In genomic region chr10:92969151-92969550, GRCh38 we compare ENCODE assay signal across 20 cellular contexts.
A peak's percentile ranks its signal among the peaks of the same experiment; 100 is the strongest.
DNase-seq lines count a peak whose midpoint lies in the region; ATAC-seq, FAIRE-seq and TF ChIP-seq lines count a peak whose summit lies in the region.
"Had no signal": no experiment of that assay in that cellular context is flagged by ENCODE, and none has a peak within 500 bp of the region (broad histone marks: within the 10 kb centered on the region; RNA-seq: fewer than 3 reads in every experiment).

No MANE protein-coding gene starts in this region.

- H3K79me2 ChIP-seq in K562 (ENCODE audit: control insufficient read depth, insufficient read depth, low read length), result peaks cover 5% of the 10 kb centered on the region; the same call in 1 of the 3 replicates

- H3K4me2 ChIP-seq in K562 (ENCODE audit: insufficient read depth, low read length), result no peak overlapping the region

- no peaks in the 10 kb centered on the region for H3K27me3 Mint-ChIP-seq in effector memory CD8-positive, alpha-beta T cell
- H3K27me3 Mint-ChIP-seq: CD4-positive, CD25-positive, alpha-beta regulatory T cell had no signal

- POLR2A ChIA-PET in K562 (lab: Yijun Ruan, JAX), result interaction anchor here (0.8 kb wide), 1 partner anchor 12 kb away, joined by 3 read pairs; no protein-coding TSS in a partner anchor

- H3K9ac ChIP-seq in K562 (ENCODE audit: insufficient read depth in 1 of 2, low read depth in 2 of 2, low read length in 2 of 2), result no peak overlapping the region

- no peaks in the 10 kb centered on the region for H3K9me3 Mint-ChIP-seq in effector memory CD8-positive, alpha-beta T cell

- no peaks in the 10 kb centered on the region for H3K9me1 ChIP-seq in K562 (ENCODE audit: control insufficient read depth, insufficient read depth, low read length)

- H3K4me3 Mint-ChIP-seq in effector memory CD8-positive, alpha-beta T cell, result no peak overlapping the region
- H3K4me3 Mint-ChIP-seq: CD4-positive, CD25-positive, alpha-beta regulatory T cell; H9 had no signal

- intact Hi-C loops in K562 (cut with micrococcal nuclease), result loop anchor here (5.0 to 10.0 kb wide), 2 partner anchors 84 to 318 kb away; no protein-coding TSS in a partner anchor
- intact Hi-C loops in left ventricle myocardium superior (cut with micrococcal nuclease), result no loop called here

- ATAC-seq in K562 (no peak), GM19397 (IDR thresholded peaks at IDR 0.05; ENCODE audit: unreplicated experiment) (no peak), left ventricle myocardium superior (no peak)
- ATAC-seq in effector memory CD8-positive, alpha-beta T cell (replicated peaks), result no peak
- ATAC-seq: Right ventricle myocardium inferior, SK-N-SH treated with all-trans-retinoic acid at 6 μM for 48 hours had no signal

- no peak for TF ChIP-seq RAD21 in K562 (CRISPR knock-in tag; conservative IDR thresholded peaks at IDR 0.05 in 1 of 2, IDR thresholded peaks at IDR 0.05 in 1 of 2)

- H3K4me1 ChIP-seq in K562 (replicated peaks in 1 of 2; ENCODE audit: control insufficient read depth in 2 of 2, insufficient read depth in 2 of 2, low read length in 2 of 2), result peaks cover 8 to 23% of the 10 kb centered on the region in 2 experiments; a peak in 3 of 5 replicates

- no TSS peak for BruUV-seq in K562 (replicated peaks; lab: Mats Ljungman, UMichigan)

- H3K36me3 Mint-ChIP-seq in effector memory CD8-positive, alpha-beta T cell (ENCODE audit: insufficient read depth), result peaks cover 4% of the 10 kb centered on the region

- peaks cover 17% of the 10 kb centered on the region; the same call in 2 of the 3 replicates for H3K36me3 ChIP-seq in K562 (ENCODE audit: control insufficient read depth, insufficient read depth, low read length)

- peaks cover 0 to 4% of the 10 kb centered on the region in 2 donors for H3K4me1 Mint-ChIP-seq in effector memory CD8-positive, alpha-beta T cell (ENCODE audit: low read depth in 2 of 2)
- H3K4me1 Mint-ChIP-seq: H9 had no signal

- TF ChIP-seq POLR2A in K562 (conservative IDR thresholded peaks at IDR 0.05), result no peak

- WGBS in K562 (ENCODE audit: insufficient coverage, low coverage, missing lambda C conversion rate), result 100% methylated on average over 1 of the region's 1 CpG

- TF ChIP-seq EP300 in K562 (IDR thresholded peaks at IDR 0.05; ENCODE audit: low read length), result no peak

- no peak for TF ChIP-seq CTCF in K562 (IDR thresholded peaks at IDR 0.05 in 2 of 3, conservative IDR thresholded peaks at IDR 0.05 in 1 of 3; ENCODE audit: insufficient read depth in 2 of 3, low read depth in 1 of 3, low read length in 3 of 3)

- H2AFZ ChIP-seq in K562 (ENCODE audit: low read depth, low read length), result no peak overlapping the region

- in situ Hi-C loops in K562 (cut with MboI), result no loop called here

- H3K9me3 ChIP-seq in K562 (replicated peaks; ENCODE audit: control insufficient read depth, insufficient read depth, low read depth, low read length), result 0 out of 2 replicates have a peak, but pooled peaks cover 2% of the 10 kb centered on the region

- H4K20me1 ChIP-seq in K562 (replicated peaks; ENCODE audit: control insufficient read depth, insufficient read depth, low read length), result no peaks in the 10 kb centered on the region

- DNase-seq in AG08396 (ENCODE audit: low spot score) (peak; percentile 20), HCEC 1CT (peak; percentile 54), K562 (ENCODE audit: extremely low read depth in 1 of 4, low spot score in 3 of 4) (no peak), hepatic stellate cell (ENCODE audit: low spot score) (peak; percentile 12), NCI-H524 treated with DMSO at 0.1 percent for 48 hours (lab: John Stamatoyannopoulos, UW) (no peak), left ventricle myocardium superior (no peak)
- no peak for DNase-seq in effector memory CD8-positive, alpha-beta T cell
- DNase-seq: Calu3; CD4-positive, CD25-positive, alpha-beta regulatory T cell; DMS79; H9; KBM-7; NCI-H1105 treated with DMSO at 0.1 percent for 48 hours; NCI-H187 treated with DMSO at 0.1 percent for 48 hours; NCI-H2171 treated with DMSO at 0.1 percent for 48 hours; NCI-H82 had no signal

- H3K27me3 ChIP-seq in K562 (ENCODE audit: control insufficient read depth in 2 of 2, insufficient read depth in 2 of 2, low read length in 2 of 2), result no peaks in the 10 kb centered on the region

- CTCF ChIA-PET in K562 (lab: Yijun Ruan, JAX; ENCODE audit: low intra/inter-chr PET ratio), result no interaction called here

- no peak overlapping the region for H3K27ac Mint-ChIP-seq in effector memory CD8-positive, alpha-beta T cell
- H3K27ac Mint-ChIP-seq: CD4-positive, CD25-positive, alpha-beta regulatory T cell; H9 had no signal

- H3K27ac ChIP-seq in K562 (ENCODE audit: extremely low read depth, low read depth, low read length), result 0 out of 3 replicates have a peak overlapping the region, but pooled peaks have one; percentile 13

- no peak overlapping the region for H3K4me3 ChIP-seq in K562

- no peak for FAIRE-seq in K562 (lab: Jason Lieb, UNC)
- FAIRE-seq: HTR-8/SVneo had no signal

TF ChIP-seq in K562, 482 proteins besides CTCF, POLR2A, EP300 and RAD21:
- TF ChIP-seq, protein P1, sequence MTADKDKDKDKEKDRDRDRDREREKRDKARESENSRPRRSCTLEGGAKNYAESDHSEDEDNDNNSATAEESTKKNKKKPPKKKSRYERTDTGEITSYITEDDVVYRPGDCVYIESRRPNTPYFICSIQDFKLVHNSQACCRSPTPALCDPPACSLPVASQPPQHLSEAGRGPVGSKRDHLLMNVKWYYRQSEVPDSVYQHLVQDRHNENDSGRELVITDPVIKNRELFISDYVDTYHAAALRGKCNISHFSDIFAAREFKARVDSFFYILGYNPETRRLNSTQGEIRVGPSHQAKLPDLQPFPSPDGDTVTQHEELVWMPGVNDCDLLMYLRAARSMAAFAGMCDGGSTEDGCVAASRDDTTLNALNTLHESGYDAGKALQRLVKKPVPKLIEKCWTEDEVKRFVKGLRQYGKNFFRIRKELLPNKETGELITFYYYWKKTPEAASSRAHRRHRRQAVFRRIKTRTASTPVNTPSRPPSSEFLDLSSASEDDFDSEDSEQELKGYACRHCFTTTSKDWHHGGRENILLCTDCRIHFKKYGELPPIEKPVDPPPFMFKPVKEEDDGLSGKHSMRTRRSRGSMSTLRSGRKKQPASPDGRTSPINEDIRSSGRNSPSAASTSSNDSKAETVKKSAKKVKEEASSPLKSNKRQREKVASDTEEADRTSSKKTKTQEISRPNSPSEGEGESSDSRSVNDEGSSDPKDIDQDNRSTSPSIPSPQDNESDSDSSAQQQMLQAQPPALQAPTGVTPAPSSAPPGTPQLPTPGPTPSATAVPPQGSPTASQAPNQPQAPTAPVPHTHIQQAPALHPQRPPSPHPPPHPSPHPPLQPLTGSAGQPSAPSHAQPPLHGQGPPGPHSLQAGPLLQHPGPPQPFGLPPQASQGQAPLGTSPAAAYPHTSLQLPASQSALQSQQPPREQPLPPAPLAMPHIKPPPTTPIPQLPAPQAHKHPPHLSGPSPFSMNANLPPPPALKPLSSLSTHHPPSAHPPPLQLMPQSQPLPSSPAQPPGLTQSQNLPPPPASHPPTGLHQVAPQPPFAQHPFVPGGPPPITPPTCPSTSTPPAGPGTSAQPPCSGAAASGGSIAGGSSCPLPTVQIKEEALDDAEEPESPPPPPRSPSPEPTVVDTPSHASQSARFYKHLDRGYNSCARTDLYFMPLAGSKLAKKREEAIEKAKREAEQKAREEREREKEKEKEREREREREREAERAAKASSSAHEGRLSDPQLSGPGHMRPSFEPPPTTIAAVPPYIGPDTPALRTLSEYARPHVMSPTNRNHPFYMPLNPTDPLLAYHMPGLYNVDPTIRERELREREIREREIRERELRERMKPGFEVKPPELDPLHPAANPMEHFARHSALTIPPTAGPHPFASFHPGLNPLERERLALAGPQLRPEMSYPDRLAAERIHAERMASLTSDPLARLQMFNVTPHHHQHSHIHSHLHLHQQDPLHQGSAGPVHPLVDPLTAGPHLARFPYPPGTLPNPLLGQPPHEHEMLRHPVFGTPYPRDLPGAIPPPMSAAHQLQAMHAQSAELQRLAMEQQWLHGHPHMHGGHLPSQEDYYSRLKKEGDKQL (CRISPR knock-in tag; IDR thresholded peaks at IDR 0.05; ENCODE audit: borderline replicate concordance), result no peak
- TF ChIP-seq MYNN (IDR thresholded peaks at IDR 0.05) (no peak), MYNN (CRISPR knock-in tag; IDR thresholded peaks at IDR 0.05) (no peak), SIN3B (IDR thresholded peaks at IDR 0.05; ENCODE audit: low read depth) (no peak), ESRRB (CRISPR knock-in tag; IDR thresholded peaks at IDR 0.05; ENCODE audit: borderline replicate concordance) (no peak), EWSR1 (IDR thresholded peaks at IDR 0.05; ENCODE audit: borderline replicate concordance, low read depth, partially characterized antibody) (no peak), HNRNPL (IDR thresholded peaks at IDR 0.05; ENCODE audit: low read depth, low read length) (no peak), GABPB2 (CRISPR knock-in tag; conservative IDR thresholded peaks at IDR 0.05) (no peak), ZC3H4 (CRISPR knock-in tag; IDR thresholded peaks at IDR 0.05; ENCODE audit: borderline replicate concordance) (no peak), ZNF212 (CRISPR knock-in tag; IDR thresholded peaks at IDR 0.05) (no peak), ARNT (IDR thresholded peaks at IDR 0.05) (no peak), RBM39 (optimal IDR thresholded peaks at IDR 0.05; ENCODE audit: low read depth, low read length) (no peak), NRF1 (conservative IDR thresholded peaks at IDR 0.05 in 1 of 2, IDR thresholded peaks at IDR 0.05 in 1 of 2) (no peak)
- TF ChIP-seq, protein P2, sequence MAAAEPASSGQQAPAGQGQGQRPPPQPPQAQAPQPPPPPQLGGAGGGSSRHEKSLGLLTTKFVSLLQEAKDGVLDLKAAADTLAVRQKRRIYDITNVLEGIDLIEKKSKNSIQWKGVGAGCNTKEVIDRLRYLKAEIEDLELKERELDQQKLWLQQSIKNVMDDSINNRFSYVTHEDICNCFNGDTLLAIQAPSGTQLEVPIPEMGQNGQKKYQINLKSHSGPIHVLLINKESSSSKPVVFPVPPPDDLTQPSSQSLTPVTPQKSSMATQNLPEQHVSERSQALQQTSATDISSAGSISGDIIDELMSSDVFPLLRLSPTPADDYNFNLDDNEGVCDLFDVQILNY (CRISPR knock-in tag; IDR thresholded peaks at IDR 0.05), result no peak
- TF ChIP-seq, protein P3, sequence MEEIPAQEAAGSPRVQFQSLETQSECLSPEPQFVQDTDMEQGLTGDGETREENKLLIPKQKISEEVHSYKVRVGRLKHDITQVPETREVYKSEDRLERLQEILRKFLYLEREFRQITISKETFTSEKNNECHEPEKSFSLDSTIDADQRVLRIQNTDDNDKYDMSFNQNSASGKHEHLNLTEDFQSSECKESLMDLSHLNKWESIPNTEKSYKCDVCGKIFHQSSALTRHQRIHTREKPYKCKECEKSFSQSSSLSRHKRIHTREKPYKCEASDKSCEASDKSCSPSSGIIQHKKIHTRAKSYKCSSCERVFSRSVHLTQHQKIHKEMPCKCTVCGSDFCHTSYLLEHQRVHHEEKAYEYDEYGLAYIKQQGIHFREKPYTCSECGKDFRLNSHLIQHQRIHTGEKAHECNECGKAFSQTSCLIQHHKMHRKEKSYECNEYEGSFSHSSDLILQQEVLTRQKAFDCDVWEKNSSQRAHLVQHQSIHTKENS (CRISPR knock-in tag; IDR thresholded peaks at IDR 0.05), result no peak

Comparison
In these comparisons a context has a peak if more than half of its experiments do, and no peak if none do; other contexts are left out.
1. DNase-seq: peak in AG08396 (single experiment), HCEC 1CT (single experiment) and hepatic stellate cell (single experiment); none in K562 (0 of 4), NCI-H524 treated with DMSO at 0.1 percent for 48 hours (single experiment), effector memory CD8-positive, alpha-beta T cell (0 of 3) and left ventricle myocardium superior (single experiment).